Comparison of ENCODE assay signal across 13 cellular contexts in genomic region chr14:101825797-101826196, GRCh38.
DNase-seq lines count a peak whose midpoint lies in the region; ATAC-seq and TF ChIP-seq lines count a peak whose summit lies in the region.
"Had no signal": no experiment of that assay in that cellular context is flagged by ENCODE, and none has a peak within 500 bp of the region (broad histone marks: within the 10 kb centered on the region; RNA-seq: fewer than 3 reads in every experiment).

No MANE protein-coding gene starts in this region.

- no peak for TF ChIP-seq CTCF in activated B cell treated with CpG ODN at 0.5 μM for 24 hours (IDR thresholded peaks at IDR 0.05)
- TF ChIP-seq CTCF in lower lobe of right lung (IDR thresholded peaks at IDR 0.05) = no peak

- 91% methylated on average over 3 of the region's 3 CpGs for WGBS in thymus

- POLR2A ChIA-PET in activated B cell treated with CpG ODN at 0.5 μM for 24 hours (lab: Charles Lee) = interaction anchor here (0.7 to 7.6 kb wide), 13 partner anchors 12 to 1759 kb away, joined by 3 to 313 read pairs (median 9); no protein-coding TSS in a partner anchor

- peaks cover 84% of the 10 kb centered on the region for H3K4me1 ChIP-seq in lower lobe of right lung
- peaks cover 32% of the 10 kb centered on the region for H3K4me1 ChIP-seq in thymus (ENCODE audit: control insufficient read depth, insufficient read depth, low read length)

- no peak for DNase-seq in activated T-cell treated with anti-CD3 and anti-CD28 coated beads, Interleukin-2, amount 50 U/mL, for 4 hours
- no peak for DNase-seq in activated T-cell treated with anti-CD3 and anti-CD28 coated beads, Interleukin-2, amount 50 U/mL, for 48 hours
- DNase-seq in activated B cell treated with CpG ODN at 0.5 μM for 24 hours = no peak
- no peak for DNase-seq in lower lobe of right lung
- no peak for DNase-seq in substantia nigra (lab: John Stamatoyannopoulos, UW)
- no peak for DNase-seq in retina
- DNase-seq: amniotic stem cell, GF-D8, NCI-H187 treated with DMSO at 0.1 percent for 48 hours had no signal

- no peaks in the 10 kb centered on the region for H3K27me3 ChIP-seq in lower lobe of right lung (ENCODE audit: low read depth)
- no peaks in the 10 kb centered on the region for H3K27me3 ChIP-seq in thymus (ENCODE audit: control insufficient read depth, insufficient read depth)

- peak overlapping the region; percentile 76 for H3K4me3 Mint-ChIP-seq in activated T-cell treated with anti-CD3 and anti-CD28 coated beads, Interleukin-2, amount 50 U/mL, for 4 hours
- H3K4me3 Mint-ChIP-seq in activated B cell treated with CpG ODN at 0.5 μM for 24 hours = peak overlapping the region; percentile 80

- H3K27ac ChIP-seq in lower lobe of right lung (peak overlapping the region; percentile 87), thymus (ENCODE audit: low read depth) (peak overlapping the region; percentile 94), substantia nigra (ENCODE audit: low read depth, low read length, poor library complexity, severe bottlenecking) (no peak overlapping the region)

- no peaks in the 10 kb centered on the region for H3K9me3 Mint-ChIP-seq in activated T-cell treated with anti-CD3 and anti-CD28 coated beads, Interleukin-2, amount 50 U/mL, for 4 hours
- H3K9me3 Mint-ChIP-seq in activated B cell treated with CpG ODN at 0.5 μM for 24 hours = peaks cover 3% of the 10 kb centered on the region

- H3K36me3 ChIP-seq in lower lobe of right lung (no peaks in the 10 kb centered on the region), thymus (ENCODE audit: control insufficient read depth, insufficient read depth) (peaks cover 17% of the 10 kb centered on the region)

- H3K9me3 ChIP-seq in lower lobe of right lung (no peaks in the 10 kb centered on the region), thymus (ENCODE audit: control insufficient read depth) (no peaks in the 10 kb centered on the region)

- H3K27me3 Mint-ChIP-seq in activated T-cell treated with anti-CD3 and anti-CD28 coated beads, Interleukin-2, amount 50 U/mL, for 4 hours (ENCODE audit: low read depth) = no peaks in the 10 kb centered on the region
- no peaks in the 10 kb centered on the region for H3K27me3 Mint-ChIP-seq in activated B cell treated with CpG ODN at 0.5 μM for 24 hours
- H3K27me3 Mint-ChIP-seq: progenitor cell of endocrine pancreas had no signal

- no peak for ATAC-seq in activated T-cell treated with anti-CD3 and anti-CD28 coated beads, Interleukin-2, amount 50 U/mL, for 4 hours
- no peak for ATAC-seq in activated B cell treated with CpG ODN at 0.5 μM for 24 hours (ENCODE audit: low read depth)
- no peak for ATAC-seq in lower lobe of right lung
- ATAC-seq in GM21447 (IDR thresholded peaks at IDR 0.05; ENCODE audit: unreplicated experiment) = no peak
- ATAC-seq: Panc1 had no signal

- H3K27ac Mint-ChIP-seq in activated B cell treated with CpG ODN at 0.5 μM for 24 hours = peak overlapping the region; percentile 99
- H3K27ac Mint-ChIP-seq: progenitor cell of endocrine pancreas had no signal

- CTCF ChIA-PET in activated B cell treated with CpG ODN at 0.5 μM for 24 hours (lab: Charles Lee) = interaction anchor here (0.7 to 2.4 kb wide), 4 partner anchors 11 to 57 kb away, joined by 3 to 11 read pairs (median 4); no protein-coding TSS in a partner anchor

- peaks cover 87% of the 10 kb centered on the region for H3K4me1 Mint-ChIP-seq in activated T-cell treated with anti-CD3 and anti-CD28 coated beads, Interleukin-2, amount 50 U/mL, for 4 hours (ENCODE audit: low read depth)
- H3K4me1 Mint-ChIP-seq in activated B cell treated with CpG ODN at 0.5 μM for 24 hours = peaks cover 86% of the 10 kb centered on the region

- intact Hi-C loops in activated B cell treated with CpG ODN at 0.5 μM for 24 hours (cut with micrococcal nuclease) = loop anchor here (1.0 kb wide), 5 partner anchors 14 to 123 kb away; no protein-coding TSS in a partner anchor
- intact Hi-C loops in lower lobe of right lung (cut with DNase I) = no loop called here

- peaks cover 17% of the 10 kb centered on the region for H3K36me3 Mint-ChIP-seq in activated T-cell treated with anti-CD3 and anti-CD28 coated beads, Interleukin-2, amount 50 U/mL, for 4 hours (ENCODE audit: insufficient read depth)
- H3K36me3 Mint-ChIP-seq in activated B cell treated with CpG ODN at 0.5 μM for 24 hours (ENCODE audit: low read depth) = peaks cover 48% of the 10 kb centered on the region

- H3K4me3 ChIP-seq in lower lobe of right lung (peak overlapping the region; percentile 34), thymus (ENCODE audit: low read length) (peak overlapping the region; percentile 21)
